7 cellular contexts compared by ENCODE assay signal in genomic region chr7:86477343-86477742, GRCh38.
"Had no signal": no experiment of that assay in that cellular context is flagged by ENCODE, and none has a peak within 500 bp of the region (broad histone marks: within the 10 kb centered on the region; RNA-seq: fewer than 3 reads in every experiment).

No MANE protein-coding gene starts in this region.

- H3K4me3 ChIP-seq: K562 had no signal

- H3K4me1 Mint-ChIP-seq: IgD-negative memory B cell had no signal

- DNase-seq: IMR-90, KBM-7, KG1 had no signal

- H3K27ac Mint-ChIP-seq: IgD-negative memory B cell had no signal

- H3K4me3 Mint-ChIP-seq: IgD-negative memory B cell had no signal

- H3K27ac ChIP-seq: HL-60 had no signal

- H3K27me3 Mint-ChIP-seq: IgD-negative memory B cell had no signal

- ATAC-seq: HepG2, K562 had no signal

- H3K36me3 Mint-ChIP-seq: IgD-negative memory B cell had no signal
